In genomic region chr1:171841931-171842723, GRCh38 we compare ENCODE assay signal across 8 cellular contexts. TPM values are rescaled to one million over a fixed set of nuclear protein-coding genes. Genes with fewer than 3 reads are reported as not detected.
DNase-seq lines count a peak whose midpoint lies in the region; ATAC-seq and TF ChIP-seq lines count a peak whose summit lies in the region.

No MANE protein-coding gene starts in this region.

- H3K4me3 Mint-ChIP-seq in CD4-positive, alpha-beta memory T cell, result peak overlapping the region; percentile 81 to 93 (median 89)
- H3K4me3 Mint-ChIP-seq in activated CD8-positive, alpha-beta memory T cell treated with anti-CD3 and anti-CD28 coated beads, Interleukin-2, amount 10 ng/mL, durations not matched to agents 7 days and 5 days, result peak overlapping the region; percentile 78
- H3K4me3 Mint-ChIP-seq in neural progenitor cell, result peak overlapping the region; percentile 93

- intact Hi-C loops in CD4-positive, alpha-beta memory T cell (cut with micrococcal nuclease), result loop anchor here (1.0 to 5.0 kb wide), 4 partner anchors 61 to 690 kb away; partner anchors contain the start of genes METTL13, PRRC2C, SUCO and VAMP4

- H3K9me3 ChIP-seq in CD4-positive, alpha-beta memory T cell (ENCODE audit: control insufficient read depth in 1 of 2, low read length in 2 of 2), result no peaks in the 10 kb centered on the region
- no peaks in the 10 kb centered on the region for H3K9me3 ChIP-seq in neural progenitor cell (ENCODE audit: low read depth)

- ATAC-seq in HG03159 (IDR thresholded peaks at IDR 0.05; ENCODE audit: unreplicated experiment) (peak; percentile 15), GM19324 (IDR thresholded peaks at IDR 0.05; ENCODE audit: low FRiP score, unreplicated experiment) (no peak), GM21723 (IDR thresholded peaks at IDR 0.05; ENCODE audit: unreplicated experiment) (no peak)
- ATAC-seq in activated CD8-positive, alpha-beta memory T cell treated with anti-CD3 and anti-CD28 coated beads, Interleukin-2, amount 10 ng/mL, durations not matched to agents 7 days and 5 days, result peak; percentile 1

- H2AFZ ChIP-seq in neural progenitor cell (replicated peaks), result peak overlapping the region; percentile 87

- H3K4me1 ChIP-seq in CD4-positive, alpha-beta memory T cell (ENCODE audit: insufficient read depth, low read length), result peaks cover 16% of the 10 kb centered on the region
- no peaks in the 10 kb centered on the region for H3K4me1 ChIP-seq in neural progenitor cell

- POLR2A ChIA-PET in CD4-positive, alpha-beta memory T cell (lab: Charles Lee; ENCODE audit: partially characterized antibody), result interaction anchor here (0.6 to 2.6 kb wide), 11 partner anchors 9 to 1982 kb away, joined by 3 to 16 read pairs (median 3); partner anchors contain the start of genes METTL13, PRRC2C and VAMP4

- H3K4me3 ChIP-seq in CD4-positive, alpha-beta memory T cell (ENCODE audit: low read length in 2 of 2), result peak overlapping the region; percentile 43 to 66
- H3K4me3 ChIP-seq in fibroblast of the aortic adventitia (ENCODE audit: low read depth, low read length) (peak overlapping the region; percentile 75), neural progenitor cell (peak overlapping the region; percentile 69)

- TF ChIP-seq CTCF in fibroblast of the aortic adventitia (IDR thresholded peaks at IDR 0.05; ENCODE audit: insufficient read depth, low read length) (no peak), neural progenitor cell (IDR thresholded peaks at IDR 0.05) (no peak)

- no peak overlapping the region for H3K9ac ChIP-seq in neural progenitor cell

- CTCF ChIA-PET in CD4-positive, alpha-beta memory T cell (lab: Charles Lee; ENCODE audit: partially characterized antibody), result interaction anchor here (0.9 to 3.4 kb wide), 4 partner anchors 9 to 244 kb away, joined by 3 to 23 read pairs (median 3); no protein-coding TSS in a partner anchor
- CTCF ChIA-PET in activated CD8-positive, alpha-beta memory T cell treated with anti-CD3 and anti-CD28 coated beads, Interleukin-2, amount 10 ng/mL, durations not matched to agents 7 days and 5 days (lab: Charles Lee), result interaction anchor here (1.0 to 2.4 kb wide), 5 partner anchors 40 to 197 kb away, joined by 3 to 6 read pairs (median 4); no protein-coding TSS in a partner anchor

- peaks cover 12 to 20% (median 15%) of the 10 kb centered on the region in 4 donors for H3K4me1 Mint-ChIP-seq in CD4-positive, alpha-beta memory T cell
- peaks cover 15% of the 10 kb centered on the region for H3K4me1 Mint-ChIP-seq in activated CD8-positive, alpha-beta memory T cell treated with anti-CD3 and anti-CD28 coated beads, Interleukin-2, amount 10 ng/mL, durations not matched to agents 7 days and 5 days
- peaks cover 12% of the 10 kb centered on the region for H3K4me1 Mint-ChIP-seq in neural progenitor cell

- peak; percentile 9 to 43 (median 20) for DNase-seq in CD4-positive, alpha-beta memory T cell
- DNase-seq in activated CD8-positive, alpha-beta memory T cell treated with anti-CD3 and anti-CD28 coated beads, Interleukin-2, amount 10 ng/mL, durations not matched to agents 7 days and 5 days, result no peak
- no peak for DNase-seq in fibroblast of the aortic adventitia (ENCODE audit: low read depth)
- peak; percentile 47 for DNase-seq in neural progenitor cell (ENCODE audit: low spot score)
- DNase-seq in NCI-H2171 (lab: John Stamatoyannopoulos, UW), result no peak

- peak overlapping the region in 6 of 7 donors; percentile 62 to 82 (median 78) for H3K27ac Mint-ChIP-seq in CD4-positive, alpha-beta memory T cell
- no peak overlapping the region for H3K27ac Mint-ChIP-seq in activated CD8-positive, alpha-beta memory T cell treated with anti-CD3 and anti-CD28 coated beads, Interleukin-2, amount 10 ng/mL, durations not matched to agents 7 days and 5 days
- no peak overlapping the region for H3K27ac Mint-ChIP-seq in neural progenitor cell

- peaks cover 10% of the 10 kb centered on the region for H3F3A ChIP-seq in neural progenitor cell (ENCODE audit: low read depth)

- H3K36me3 ChIP-seq in CD4-positive, alpha-beta memory T cell (ENCODE audit: insufficient read depth, low read length), result no peaks in the 10 kb centered on the region
- H3K36me3 ChIP-seq in neural progenitor cell, result no peaks in the 10 kb centered on the region

- H3K27me3 Mint-ChIP-seq in CD4-positive, alpha-beta memory T cell, result peaks cover 7 to 10% of the 10 kb centered on the region in 2 donors
- H3K27me3 Mint-ChIP-seq in activated CD8-positive, alpha-beta memory T cell treated with anti-CD3 and anti-CD28 coated beads, Interleukin-2, amount 10 ng/mL, durations not matched to agents 7 days and 5 days, result peaks cover 26% of the 10 kb centered on the region
- H3K27me3 Mint-ChIP-seq in neural progenitor cell (ENCODE audit: insufficient read depth, low read depth), result peaks cover 8% of the 10 kb centered on the region

- H3K27me3 ChIP-seq in CD4-positive, alpha-beta memory T cell (ENCODE audit: insufficient read depth, low read length), result peaks cover 13% of the 10 kb centered on the region
- peaks cover 44% of the 10 kb centered on the region for H3K27me3 ChIP-seq in neural progenitor cell

- H3K27ac ChIP-seq in CD4-positive, alpha-beta memory T cell (ENCODE audit: low read depth, low read length), result peak overlapping the region; percentile 41
- H3K27ac ChIP-seq in neural progenitor cell, result no peak overlapping the region

- peaks cover 0 to 1% (median 0%) of the 10 kb centered on the region in 8 donors for H3K9me3 Mint-ChIP-seq in CD4-positive, alpha-beta memory T cell
- H3K9me3 Mint-ChIP-seq in activated CD8-positive, alpha-beta memory T cell treated with anti-CD3 and anti-CD28 coated beads, Interleukin-2, amount 10 ng/mL, durations not matched to agents 7 days and 5 days (ENCODE audit: low read depth), result no peaks in the 10 kb centered on the region
- H3K9me3 Mint-ChIP-seq in neural progenitor cell, result no peaks in the 10 kb centered on the region

- H3K79me2 ChIP-seq in neural progenitor cell (ENCODE audit: low read depth), result no peaks in the 10 kb centered on the region

- H3K36me3 Mint-ChIP-seq in CD4-positive, alpha-beta memory T cell, result peaks cover 0 to 2% of the 10 kb centered on the region in 2 donors
- H3K36me3 Mint-ChIP-seq in activated CD8-positive, alpha-beta memory T cell treated with anti-CD3 and anti-CD28 coated beads, Interleukin-2, amount 10 ng/mL, durations not matched to agents 7 days and 5 days, result no peaks in the 10 kb centered on the region
- no peaks in the 10 kb centered on the region for H3K36me3 Mint-ChIP-seq in neural progenitor cell

- no peaks in the 10 kb centered on the region for H4K20me1 ChIP-seq in neural progenitor cell (ENCODE audit: low read depth)

- peak overlapping the region; percentile 97 for H3K4me2 ChIP-seq in neural progenitor cell

RNA-seq across cellular contexts. Expression of gene DNM3, which starts 0.8 kb away (rescaled TPM):
- 1 to 10 TPM; 2.0 to 2.7 TPM for total RNA-seq in CD4-positive, alpha-beta memory T cell
- under 1 TPM; 0.37 to 0.76 TPM for polyA plus RNA-seq in CD4-positive, alpha-beta memory T cell
- total RNA-seq in activated CD8-positive, alpha-beta memory T cell treated with anti-CD3 and anti-CD28 coated beads, Interleukin-2, amount 10 ng/mL, durations not matched to agents 7 days and 5 days, result 1 to 10 TPM; 1.7 to 2.2 TPM
- total RNA-seq in fibroblast of the aortic adventitia (ENCODE audit: low replicate concordance) (2.0 and 2.1 TPM in 2 replicates), neural progenitor cell (ENCODE audit: low replicate concordance) (1.1 and 1.2 TPM in 2 replicates)

Comparison
In these comparisons a context has a peak if more than half of its experiments do, and no peak if none do; other contexts are left out.
1. DNase-seq: peak in CD4-positive, alpha-beta memory T cell (5 of 5) and neural progenitor cell (single experiment); none in activated CD8-positive, alpha-beta memory T cell treated with anti-CD3 and anti-CD28 coated beads, Interleukin-2, amount 10 ng/mL, durations not matched to agents 7 days and 5 days (single experiment), fibroblast of the aortic adventitia (single experiment) and NCI-H2171 (single experiment).
2. H3K27ac Mint-ChIP-seq: peak in CD4-positive, alpha-beta memory T cell (6 of 7); none in activated CD8-positive, alpha-beta memory T cell treated with anti-CD3 and anti-CD28 coated beads, Interleukin-2, amount 10 ng/mL, durations not matched to agents 7 days and 5 days (single experiment) and neural progenitor cell (single experiment).
3. ATAC-seq: peak in HG03159 (single experiment) and activated CD8-positive, alpha-beta memory T cell treated with anti-CD3 and anti-CD28 coated beads, Interleukin-2, amount 10 ng/mL, durations not matched to agents 7 days and 5 days (single experiment); none in GM19324 (single experiment) and GM21723 (single experiment).
4. Peak in every context shown above with its lines, with median percentiles within 50 percentile points of each other: H3K4me3 ChIP-seq and H3K4me3 Mint-ChIP-seq.